ENCODE assay signal across 8 cellular contexts in genomic region chr16:68284847-68285246, GRCh38. TPM values are rescaled to one million over a fixed set of nuclear protein-coding genes. Genes with fewer than 3 reads are reported as not detected.
DNase-seq lines count a peak whose midpoint lies in the region; ATAC-seq and TF ChIP-seq lines count a peak whose summit lies in the region.

No MANE protein-coding gene starts in this region.

- H3K27ac ChIP-seq in right atrium auricular region (peak overlapping the region; percentile 76 to 81), upper lobe of left lung (peak overlapping the region in 3 of 4 donors; percentile 52 to 65 (median 57))

- H3K9me3 Mint-ChIP-seq in activated naive CD8-positive, alpha-beta T cell treated with anti-CD3 and anti-CD28 coated beads for 36 hours = peaks cover 1% of the 10 kb centered on the region

- no peak for TF ChIP-seq CTCF in right atrium auricular region (IDR thresholded peaks at IDR 0.05)
- no peak for TF ChIP-seq CTCF in upper lobe of left lung (IDR thresholded peaks at IDR 0.05)

- intact Hi-C loops in left cardiac atrium (cut with DNase I) = no loop called here

- 27 to 35% methylated on average over 5 of the region's 5 CpGs for WGBS in upper lobe of left lung, 2 donors

- peaks cover 90% of the 10 kb centered on the region for H3K4me1 Mint-ChIP-seq in activated naive CD8-positive, alpha-beta T cell treated with anti-CD3 and anti-CD28 coated beads for 36 hours

- H3K36me3 Mint-ChIP-seq in activated naive CD8-positive, alpha-beta T cell treated with anti-CD3 and anti-CD28 coated beads for 36 hours = peaks cover 60% of the 10 kb centered on the region

- ATAC-seq in left cardiac atrium (no peak), HG03342 (IDR thresholded peaks at IDR 0.05; ENCODE audit: unreplicated experiment) (peak; percentile 46), upper lobe of left lung (ENCODE audit: low FRiP score in 2 of 2) (peak in 1 of 2 donors; percentile 14), GM19455 (IDR thresholded peaks at IDR 0.05; ENCODE audit: unreplicated experiment) (no peak), HG03097 (IDR thresholded peaks at IDR 0.05; ENCODE audit: low FRiP score, unreplicated experiment) (no peak)

- H3K9me3 ChIP-seq in right atrium auricular region (no peaks in the 10 kb centered on the region), upper lobe of left lung (no peaks in the 10 kb centered on the region)

- peaks cover 41% of the 10 kb centered on the region for H3K36me3 ChIP-seq in right atrium auricular region
- peaks cover 0 to 24% (median 9%) of the 10 kb centered on the region in 4 donors for H3K36me3 ChIP-seq in upper lobe of left lung

- TF ChIP-seq POLR2A in upper lobe of left lung (IDR thresholded peaks at IDR 0.05) = no peak

- no peak for TF ChIP-seq EP300 in upper lobe of left lung (IDR thresholded peaks at IDR 0.05)

- H3K27me3 ChIP-seq in right atrium auricular region = no peaks in the 10 kb centered on the region
- H3K27me3 ChIP-seq in upper lobe of left lung = no peaks in the 10 kb centered on the region

- peak overlapping the region; percentile 96 for H3K27ac Mint-ChIP-seq in activated naive CD8-positive, alpha-beta T cell treated with anti-CD3 and anti-CD28 coated beads for 36 hours

- peaks cover 0 to 80% of the 10 kb centered on the region in 2 donors for H3K4me1 ChIP-seq in right atrium auricular region
- peaks cover 26 to 64% (median 59%) of the 10 kb centered on the region in 4 donors for H3K4me1 ChIP-seq in upper lobe of left lung

- H3K4me3 Mint-ChIP-seq in activated naive CD8-positive, alpha-beta T cell treated with anti-CD3 and anti-CD28 coated beads for 36 hours = peak overlapping the region; percentile 49

- DNase-seq in right atrium auricular region (ENCODE audit: low spot score) (no peak), left cardiac atrium (no peak), upper lobe of left lung (no peak), AG20443 (ENCODE audit: low spot score) (no peak)
- DNase-seq in activated naive CD8-positive, alpha-beta T cell treated with anti-CD3 and anti-CD28 coated beads for 36 hours = no peak

- no peaks in the 10 kb centered on the region for H3K27me3 Mint-ChIP-seq in activated naive CD8-positive, alpha-beta T cell treated with anti-CD3 and anti-CD28 coated beads for 36 hours

- no peak overlapping the region for H3K4me3 ChIP-seq in right atrium auricular region
- no peak overlapping the region for H3K4me3 ChIP-seq in upper lobe of left lung

RNA-seq across cellular contexts. Expression of gene SLC7A6, which starts 20.5 kb away (rescaled TPM):
- total RNA-seq in right atrium auricular region (10 to 100 TPM; 28.9 to 51.0 TPM), left cardiac atrium (10 to 100 TPM; 33.0 to 51.6 TPM), upper lobe of left lung (100 to 1,000 TPM in 1 of 6 donors, 10 to 100 TPM in 5; 44.9 to 109 (median 49.5) TPM)
- total RNA-seq in activated naive CD8-positive, alpha-beta T cell treated with anti-CD3 and anti-CD28 coated beads for 36 hours = 10 to 100 TPM; 65.9 to 69.9 TPM

RNA-seq across cellular contexts. Expression of gene SLC7A6OS, which starts 25.9 kb away (rescaled TPM):
- total RNA-seq in right atrium auricular region (1 to 10 TPM; 6.8 to 8.6 TPM), left cardiac atrium (10 to 100 TPM; 10.2 to 10.7 TPM), upper lobe of left lung (10 to 100 TPM in 5 of 6 donors, 1 to 10 TPM in 1; 9.9 to 35.6 (median 18.5) TPM)
- total RNA-seq in activated naive CD8-positive, alpha-beta T cell treated with anti-CD3 and anti-CD28 coated beads for 36 hours = 10 to 100 TPM; 23.0 to 23.3 TPM

RNA-seq across cellular contexts. Expression of gene PRMT7, which starts 26.0 kb away (rescaled TPM):
- total RNA-seq in right atrium auricular region (10 to 100 TPM; 24.5 to 35.7 TPM), left cardiac atrium (10 to 100 TPM; 24.3 to 24.9 TPM), upper lobe of left lung (100 to 1,000 TPM in 1 of 6 donors, 10 to 100 TPM in 5; 26.9 to 166 (median 38.8) TPM)
- 10 to 100 TPM; 68.9 to 72.0 TPM for total RNA-seq in activated naive CD8-positive, alpha-beta T cell treated with anti-CD3 and anti-CD28 coated beads for 36 hours

RNA-seq across cellular contexts. Expression of gene PLA2G15, which starts 39.7 kb away (rescaled TPM):
- total RNA-seq in right atrium auricular region (10 to 100 TPM; 28.3 to 29.1 TPM), left cardiac atrium (10 to 100 TPM; 20.5 to 27.4 TPM), upper lobe of left lung (10 to 100 TPM; 25.6 to 84.8 (median 57.5) TPM)
- 1 to 10 TPM; 7.9 to 8.0 TPM for total RNA-seq in activated naive CD8-positive, alpha-beta T cell treated with anti-CD3 and anti-CD28 coated beads for 36 hours

RNA-seq across cellular contexts. Expression of gene ESRP2, which starts 48.9 kb away (rescaled TPM):
- total RNA-seq in right atrium auricular region (1 to 10 TPM in 1 of 2 donors, under 1 TPM in 1; 0.59 to 1.2 TPM), left cardiac atrium (under 1 TPM; 0.32 to 0.42 TPM), upper lobe of left lung (100 to 1,000 TPM in 1 of 6 donors, 10 to 100 TPM in 5; 54.2 to 102 (median 64.4) TPM)
- total RNA-seq in activated naive CD8-positive, alpha-beta T cell treated with anti-CD3 and anti-CD28 coated beads for 36 hours = 1 to 10 TPM in 1 of 2 experiments, under 1 TPM in 1; 0.92 to 1.2 TPM
